ENCODE assay signal across 1 cellular context in genomic region chr4:153497988-153498967, GRCh38.
TF ChIP-seq lines count a peak whose summit lies in the region.

No MANE protein-coding gene starts in this region.

TF ChIP-seq in GM12878, 131 proteins besides CTCF, POLR2A, EP300 and RAD21 (continues in another document):
- TF ChIP-seq SKIL (IDR thresholded peaks at IDR 0.05; ENCODE audit: low read depth, poor library complexity, severe bottlenecking) (peak; percentile 56), ZBTB33 (IDR thresholded peaks at IDR 0.05) (no peak), SMARCA5 (IDR thresholded peaks at IDR 0.05) (no peak), REST (IDR thresholded peaks at IDR 0.05; ENCODE audit: low read depth, low read length) (no peak), RBBP5 (conservative IDR thresholded peaks at IDR 0.05) (no peak), BMI1 (IDR thresholded peaks at IDR 0.05; ENCODE audit: borderline replicate concordance) (no peak), CEBPZ (IDR thresholded peaks at IDR 0.05; ENCODE audit: low read depth, low read length) (no peak), CHD1 (IDR thresholded peaks at IDR 0.05; ENCODE audit: low read depth, low read length) (no peak), ZNF274 (IDR thresholded peaks at IDR 0.05; ENCODE audit: insufficient read depth, insufficient read length) (no peak), CBFB (IDR thresholded peaks at IDR 0.05; ENCODE audit: low read depth) (no peak), ELK1 (IDR thresholded peaks at IDR 0.05; ENCODE audit: low read depth, low read length) (no peak), ASH2L (IDR thresholded peaks at IDR 0.05; ENCODE audit: borderline replicate concordance, low read depth) (no peak), ZNF217 (IDR thresholded peaks at IDR 0.05) (no peak), STAT3 (IDR thresholded peaks at IDR 0.05; ENCODE audit: low read depth, low read length) (peak; percentile 78; the same call in 1 of the 2 replicates), USF2 (IDR thresholded peaks at IDR 0.05; ENCODE audit: borderline replicate concordance, low read depth, low read length) (no peak), SMC3 (IDR thresholded peaks at IDR 0.05; ENCODE audit: borderline replicate concordance, low read length) (peak; percentile 42; the same call in 1 of the 2 replicates), ZNF384 (IDR thresholded peaks at IDR 0.05; ENCODE audit: borderline replicate concordance, low read depth, low read length) (no peak), RELB (IDR thresholded peaks at IDR 0.05; ENCODE audit: low read depth) (no peak; the same call in 1 of the 2 replicates), ZZZ3 (IDR thresholded peaks at IDR 0.05; ENCODE audit: control insufficient read depth, insufficient read length, low read depth) (no peak), EGR1 (IDR thresholded peaks at IDR 0.05; ENCODE audit: borderline replicate concordance in 1 of 2, low read depth in 2 of 2, low read length in 2 of 2) (peak in 1 of 2 experiments; percentile 64; a peak in 1 of 3 replicates), CBX5 (IDR thresholded peaks at IDR 0.05; ENCODE audit: low read depth) (no peak), MYB (IDR thresholded peaks at IDR 0.05; ENCODE audit: borderline replicate concordance, low read depth, low read length) (no peak), MTA2 (IDR thresholded peaks at IDR 0.05; ENCODE audit: low read depth) (peak; percentile 37; the same call in 1 of the 2 replicates), MXI1 (IDR thresholded peaks at IDR 0.05; ENCODE audit: low read depth, low read length) (no peak), YBX1 (IDR thresholded peaks at IDR 0.05) (no peak), TCF7 (IDR thresholded peaks at IDR 0.05; ENCODE audit: borderline replicate concordance) (no peak), CBX3 (IDR thresholded peaks at IDR 0.05; ENCODE audit: borderline replicate concordance, low read depth) (no peak), POLR2AphosphoS2 (IDR thresholded peaks at IDR 0.05; ENCODE audit: low read depth, low read length) (no peak), SPI1 (IDR thresholded peaks at IDR 0.05; ENCODE audit: borderline replicate concordance, insufficient read depth, low read depth, low read length) (peak; percentile 59; the same call in 1 of the 2 replicates), NBN (IDR thresholded peaks at IDR 0.05) (peak; percentile 75), ESRRA (IDR thresholded peaks at IDR 0.05; ENCODE audit: low read length) (no peak), GATAD2B (conservative IDR thresholded peaks at IDR 0.05; ENCODE audit: low read depth) (peak; percentile 85), SMAD5 (IDR thresholded peaks at IDR 0.05; ENCODE audit: low read depth) (no peak; the same call in 1 of the 2 replicates), NRF1 (conservative IDR thresholded peaks at IDR 0.05; ENCODE audit: low read depth, low read length) (no peak), HDGF (IDR thresholded peaks at IDR 0.05) (no peak), NKRF (conservative IDR thresholded peaks at IDR 0.05) (0 out of 2 replicates have a peak, but pooled peaks have one; percentile 33), NFXL1 (IDR thresholded peaks at IDR 0.05; ENCODE audit: borderline replicate concordance) (no peak), SP1 (IDR thresholded peaks at IDR 0.05; ENCODE audit: low read depth, low read length) (no peak), RAD51 (IDR thresholded peaks at IDR 0.05) (no peak), FOXK2 (IDR thresholded peaks at IDR 0.05) (no peak), RCOR1 (conservative IDR thresholded peaks at IDR 0.05; ENCODE audit: low read depth, low read length) (0 out of 2 replicates have a peak, but pooled peaks have one; percentile 75), NR2F1 (conservative IDR thresholded peaks at IDR 0.05) (no peak), E2F4 (IDR thresholded peaks at IDR 0.05; ENCODE audit: low read depth, low read length) (no peak), MEF2A (IDR thresholded peaks at IDR 0.05; ENCODE audit: insufficient read depth, low read depth, low read length) (peak; percentile 94), USF1 (IDR thresholded peaks at IDR 0.05; ENCODE audit: borderline replicate concordance, extremely low read length, insufficient read depth, low read depth, low read length) (no peak), KLF5 (IDR thresholded peaks at IDR 0.05; ENCODE audit: partially characterized antibody) (no peak)
